13 cellular contexts compared by ENCODE assay signal in the genomic region with DNA sequence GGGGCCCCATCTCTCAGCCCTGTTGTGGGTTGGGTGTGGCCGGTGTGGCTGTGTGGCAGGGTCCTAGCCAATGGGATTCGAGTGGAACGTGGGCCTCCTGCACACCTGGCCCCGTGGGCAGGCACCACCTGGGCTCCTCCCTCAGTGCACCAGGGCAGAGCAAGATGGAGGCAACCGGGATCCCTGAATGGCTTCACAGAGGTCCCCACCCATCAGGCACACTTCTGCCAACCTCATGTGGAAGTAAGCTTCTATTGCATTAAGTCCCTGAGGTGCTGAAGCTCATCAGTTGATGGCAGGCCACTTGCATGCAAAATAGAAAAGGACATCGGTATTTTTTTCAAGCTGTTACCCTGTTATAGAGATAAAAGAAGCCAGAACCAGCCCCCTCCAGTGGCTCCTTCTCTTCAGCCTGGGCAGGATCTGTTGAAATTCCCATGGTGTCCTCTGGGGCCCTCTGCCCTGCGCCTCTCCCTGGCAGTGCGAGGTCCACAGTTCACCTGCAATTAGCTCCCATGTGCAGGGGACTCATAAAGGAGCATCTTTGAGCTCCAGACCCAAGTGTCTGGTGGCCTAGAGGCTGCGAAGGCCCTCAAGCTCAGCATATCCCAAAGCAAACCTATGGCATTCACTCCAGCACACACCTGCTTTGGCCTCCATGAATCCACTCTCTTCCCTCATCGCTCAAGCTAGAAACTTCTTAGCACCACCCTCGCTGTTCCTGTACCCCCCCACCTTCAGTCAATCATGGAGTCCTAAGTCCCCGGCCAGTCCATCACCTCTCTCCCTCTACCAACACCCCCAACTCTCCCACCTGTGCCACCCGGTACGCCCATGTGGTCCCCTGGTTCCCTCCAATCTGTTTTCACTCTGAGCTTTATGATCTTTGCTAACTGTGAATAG. TPM values are rescaled to one million over a fixed set of nuclear protein-coding genes. Genes with fewer than 3 reads are reported as not detected.
DNase-seq lines count a peak whose midpoint lies in the region; ATAC-seq and TF ChIP-seq lines count a peak whose summit lies in the region.
"Had no signal": no experiment of that assay in that cellular context is flagged by ENCODE, and none has a peak within 500 bp of the region (broad histone marks: within the 10 kb centered on the region; RNA-seq: fewer than 3 reads in every experiment).

No MANE protein-coding gene starts in this region.

- H3K27ac Mint-ChIP-seq in dendritic cell treated with granulocyte-macrophage colony-stimulating factor and Interleukin-4, amounts not matched to agents 40 ng/mL and 50 ng/mL, for 4 days: peak overlapping the region; percentile 20
- H3K27ac Mint-ChIP-seq in nephron progenitor cell: no peak overlapping the region
- H3K27ac Mint-ChIP-seq in activated naive CD8-positive, alpha-beta T cell treated with anti-CD3 and anti-CD28 coated beads, Interleukin-2, amount 50 U/mL, for 24 hours: no peak overlapping the region

- peaks cover 0 to 14% of the 10 kb centered on the region in 2 donors for H3K4me1 ChIP-seq in ascending aorta

- TF ChIP-seq CTCF in NB4 (IDR thresholded peaks at IDR 0.05; ENCODE audit: low read depth, low read length) (no peak), nephron progenitor cell (IDR thresholded peaks at IDR 0.05) (no peak), ascending aorta (IDR thresholded peaks at IDR 0.05) (no peak)

- no peak overlapping the region for H3K27ac ChIP-seq in ascending aorta
- H3K27ac ChIP-seq: 22Rv1 had no signal

- intact Hi-C loops in dendritic cell treated with granulocyte-macrophage colony-stimulating factor and Interleukin-4, amounts not matched to agents 40 ng/mL and 50 ng/mL, for 4 days (cut with micrococcal nuclease): no loop called here
- intact Hi-C loops in ascending aorta (cut with DNase I): loop anchor here (10.0 kb wide), 1 partner anchor 201 kb away; no protein-coding TSS in a partner anchor

- H3K4me3 ChIP-seq in NB4 (ENCODE audit: low read depth, low read length): no peak overlapping the region
- H3K4me3 ChIP-seq in ascending aorta: no peak overlapping the region

- H3K27me3 Mint-ChIP-seq in dendritic cell treated with granulocyte-macrophage colony-stimulating factor and Interleukin-4, amounts not matched to agents 40 ng/mL and 50 ng/mL, for 4 days: peaks cover 74% of the 10 kb centered on the region
- H3K27me3 Mint-ChIP-seq in nephron progenitor cell (ENCODE audit: low read depth, poor library complexity): peaks cover 60% of the 10 kb centered on the region
- peaks cover 42% of the 10 kb centered on the region for H3K27me3 Mint-ChIP-seq in activated naive CD8-positive, alpha-beta T cell treated with anti-CD3 and anti-CD28 coated beads, Interleukin-2, amount 50 U/mL, for 24 hours

- TF ChIP-seq POLR2A in NB4 (IDR thresholded peaks at IDR 0.05; ENCODE audit: extremely low read depth, insufficient read length): no peak

- H3K4me3 Mint-ChIP-seq in dendritic cell treated with granulocyte-macrophage colony-stimulating factor and Interleukin-4, amounts not matched to agents 40 ng/mL and 50 ng/mL, for 4 days: no peak overlapping the region
- H3K4me3 Mint-ChIP-seq in nephron progenitor cell: peak overlapping the region; percentile 50
- no peak overlapping the region for H3K4me3 Mint-ChIP-seq in activated naive CD8-positive, alpha-beta T cell treated with anti-CD3 and anti-CD28 coated beads, Interleukin-2, amount 50 U/mL, for 24 hours

- peaks cover 27% of the 10 kb centered on the region for H3K4me1 Mint-ChIP-seq in dendritic cell treated with granulocyte-macrophage colony-stimulating factor and Interleukin-4, amounts not matched to agents 40 ng/mL and 50 ng/mL, for 4 days (ENCODE audit: low read depth)
- H3K4me1 Mint-ChIP-seq in nephron progenitor cell: peaks cover 38% of the 10 kb centered on the region
- H3K4me1 Mint-ChIP-seq in activated naive CD8-positive, alpha-beta T cell treated with anti-CD3 and anti-CD28 coated beads, Interleukin-2, amount 50 U/mL, for 24 hours: peaks cover 14% of the 10 kb centered on the region

- no peaks in the 10 kb centered on the region for H3K9me3 ChIP-seq in ascending aorta

- no peaks in the 10 kb centered on the region for H3K27me3 ChIP-seq in ascending aorta

- no peaks in the 10 kb centered on the region for H3K36me3 ChIP-seq in ascending aorta

- H3K9me3 Mint-ChIP-seq in dendritic cell treated with granulocyte-macrophage colony-stimulating factor and Interleukin-4, amounts not matched to agents 40 ng/mL and 50 ng/mL, for 4 days: no peaks in the 10 kb centered on the region
- H3K9me3 Mint-ChIP-seq in nephron progenitor cell: peaks cover 12% of the 10 kb centered on the region
- H3K9me3 Mint-ChIP-seq in activated naive CD8-positive, alpha-beta T cell treated with anti-CD3 and anti-CD28 coated beads, Interleukin-2, amount 50 U/mL, for 24 hours: no peaks in the 10 kb centered on the region

- no peak for ATAC-seq in activated naive CD8-positive, alpha-beta T cell treated with anti-CD3 and anti-CD28 coated beads, Interleukin-2, amount 50 U/mL, for 24 hours

- DNase-seq in DMS 273 (lab: John Stamatoyannopoulos, UW; ENCODE audit: unreplicated experiment): peak; percentile 33
- DNase-seq in DMS 273 treated with DMSO at 0.1 percent for 48 hours (lab: John Stamatoyannopoulos, UW): no peak
- peak; percentile 14 for DNase-seq in NB4 (ENCODE audit: low read depth)
- no peak for DNase-seq in nephron progenitor cell
- no peak for DNase-seq in ascending aorta (ENCODE audit: low spot score in 2 of 2)
- DNase-seq in stimulated activated CD4-positive, alpha-beta T cell treated with anti-CD3 and anti-CD28 coated beads, Interleukin-4, amount 100 ng/mL, for 24 hours: no peak
- DNase-seq in activated naive CD8-positive, alpha-beta T cell treated with anti-CD3 and anti-CD28 coated beads, Interleukin-2, amount 50 U/mL, for 24 hours: no peak
- DNase-seq: amniotic stem cell, Karpas-422, naive B cell, NCI-H446 treated with DMSO at 0.1 percent for 48 hours had no signal

- H3K36me3 Mint-ChIP-seq in dendritic cell treated with granulocyte-macrophage colony-stimulating factor and Interleukin-4, amounts not matched to agents 40 ng/mL and 50 ng/mL, for 4 days (ENCODE audit: low read depth): no peaks in the 10 kb centered on the region
- H3K36me3 Mint-ChIP-seq in nephron progenitor cell (ENCODE audit: low read depth): no peaks in the 10 kb centered on the region
- no peaks in the 10 kb centered on the region for H3K36me3 Mint-ChIP-seq in activated naive CD8-positive, alpha-beta T cell treated with anti-CD3 and anti-CD28 coated beads, Interleukin-2, amount 50 U/mL, for 24 hours (ENCODE audit: low read depth)
- H3K36me3 Mint-ChIP-seq: naive B cell had no signal

RNA-seq across cellular contexts. Expression of gene SLC45A1, which starts 2.1 kb away (rescaled TPM):
- 3.2 TPM for total RNA-seq in ascending aorta

Comparison
In these comparisons a context has a peak if more than half of its experiments do, and no peak if none do; other contexts are left out.
1. DNase-seq: peak in DMS 273 (single experiment) and NB4 (single experiment); none in DMS 273 treated with DMSO at 0.1 percent for 48 hours (single experiment), nephron progenitor cell (single experiment), ascending aorta (0 of 2), stimulated activated CD4-positive, alpha-beta T cell treated with anti-CD3 and anti-CD28 coated beads, Interleukin-4, amount 100 ng/mL, for 24 hours (single experiment) and activated naive CD8-positive, alpha-beta T cell treated with anti-CD3 and anti-CD28 coated beads, Interleukin-2, amount 50 U/mL, for 24 hours (single experiment).